29 cellular contexts compared by ENCODE assay signal in genomic region chr1:212355230-212355969, GRCh38. TPM values are rescaled to one million over a fixed set of nuclear protein-coding genes. Genes with fewer than 3 reads are reported as not detected.
A peak's percentile ranks its signal among the peaks of the same experiment; 100 is the strongest.
DNase-seq lines count a peak whose midpoint lies in the region; TF ChIP-seq lines count a peak whose summit lies in the region.
"Had no signal": no experiment of that assay in that cellular context is flagged by ENCODE, and none has a peak within 500 bp of the region (broad histone marks: within the 10 kb centered on the region; RNA-seq: fewer than 3 reads in every experiment).

No MANE protein-coding gene starts in this region.

- in situ Hi-C loops in transverse colon (cut with MboI; ENCODE audit: low pct_ligation_motif_present in 1 of 4, low pct_unique_long_range_greater_than_20kb in 1 of 4, low sequenced_read_pairs in 3 of 4) = loop anchor here in 2 of 4 donors (25.0 kb wide), 1 partner anchor 293 kb away; no protein-coding TSS in a partner anchor

- TF ChIP-seq RAD21 in SK-N-SH (IDR thresholded peaks at IDR 0.05; ENCODE audit: low read length) = no peak

- 96% methylated on average over 3 of the region's 3 CpGs for WGBS in SK-N-SH (ENCODE audit: low lambda C conversion rate)
- WGBS in transverse colon (ENCODE audit: low coverage in 1 of 2), 2 donors = 91% methylated on average over 3 of the region's 3 CpGs; no CpG with 5 or more reads in 1 of the 2 donors
- WGBS in smooth muscle cell (ENCODE audit: low lambda C conversion rate) = 96% methylated on average over 3 of the region's 3 CpGs

- H3K9me3 ChIP-seq in SK-N-SH = no peaks in the 10 kb centered on the region
- no peaks in the 10 kb centered on the region for H3K9me3 ChIP-seq in transverse colon
- H3K9me3 ChIP-seq in smooth muscle cell (replicated peaks; ENCODE audit: low read depth) = no peaks in the 10 kb centered on the region
- H3K9me3 ChIP-seq: Caco-2, right atrium auricular region, thoracic aorta had no signal

- H3K4me3 ChIP-seq in AG10803 (ENCODE audit: low read length) = no peak overlapping the region
- no peak overlapping the region for H3K4me3 ChIP-seq in SK-N-SH (ENCODE audit: low read depth in 2 of 2, low read length in 1 of 2)
- H3K4me3 ChIP-seq in transverse colon = no peak overlapping the region
- H3K4me3 ChIP-seq in smooth muscle cell = no peak overlapping the region
- H3K4me3 ChIP-seq: right atrium auricular region, thoracic aorta had no signal

- peaks cover 6% of the 10 kb centered on the region for H3F3A ChIP-seq in SK-N-SH (replicated peaks; ENCODE audit: insufficient read depth)
- no peaks in the 10 kb centered on the region for H3F3A ChIP-seq in smooth muscle cell (ENCODE audit: low read depth)

- TF ChIP-seq POLR2A in transverse colon (IDR thresholded peaks at IDR 0.05) = no peak

- POLR2A ChIA-PET in SK-N-SH (lab: Yijun Ruan, JAX) = no interaction called here

- TF ChIP-seq EP300 in SK-N-SH (IDR thresholded peaks at IDR 0.05; ENCODE audit: borderline replicate concordance in 1 of 2, low read depth in 1 of 2, low read length in 1 of 2) = no peak
- no peak for TF ChIP-seq EP300 in transverse colon (IDR thresholded peaks at IDR 0.05; ENCODE audit: low read depth)

- DNase-seq in AG10803 (ENCODE audit: low read depth) (peak; percentile 60), GM03348 (ENCODE audit: low spot score) (peak; percentile 37), SK-N-SH (no peak), iris pigment epithelial cell (ENCODE audit: low read depth) (peak; percentile 14), nucleus accumbens (lab: John Stamatoyannopoulos, UW) (no peak), transverse colon (no peak), smooth muscle cell (lab: John Stamatoyannopoulos, UW; ENCODE audit: unreplicated experiment) (no peak)
- DNase-seq: ACHN; activated CD4-positive, alpha-beta T cell treated with anti-CD3 and anti-CD28 coated beads for 48 hours; activated gamma-delta T cell; C1 segment of cervical spinal cord; Caco-2; caudate nucleus; cortex of kidney; DMS79; effector memory CD4-positive, alpha-beta T cell; H9; NCI-H1092; NCI-H1694; NCI-H2171; NCI-H82; SIG-M5; stimulated activated CD4-positive, alpha-beta T cell treated with anti-CD3 and anti-CD28 coated beads, Interleukin-1b, Interleukin-23, amount 100 ng/mL, for 48 hours; stimulated activated naive CD4-positive, alpha-beta T cell treated with Interleukin-2 at 50 U/mL for 16 hours; SW 1271; T1000 had no signal

- no peaks in the 10 kb centered on the region for H3K27me3 ChIP-seq in SK-N-SH (ENCODE audit: insufficient read depth)
- no peaks in the 10 kb centered on the region for H3K27me3 ChIP-seq in transverse colon
- H3K27me3 ChIP-seq in smooth muscle cell (ENCODE audit: low read depth) = no peaks in the 10 kb centered on the region
- H3K27me3 ChIP-seq: right atrium auricular region had no signal

- H2AFZ ChIP-seq in SK-N-SH (ENCODE audit: low read depth) (no peak overlapping the region), smooth muscle cell (ENCODE audit: low read depth) (no peak overlapping the region)

- no peaks in the 10 kb centered on the region; the same call in 1 of the 2 replicates for H3K9me2 ChIP-seq in SK-N-SH

- no peaks in the 10 kb centered on the region; a peak in 1 of 4 replicates for H3K4me1 ChIP-seq in SK-N-SH (ENCODE audit: control insufficient read depth in 1 of 2, insufficient read depth in 2 of 2, low read depth in 1 of 2, low read length in 1 of 2)
- H3K4me1 ChIP-seq in transverse colon = no peaks in the 10 kb centered on the region
- no peaks in the 10 kb centered on the region for H3K4me1 ChIP-seq in smooth muscle cell (ENCODE audit: low read depth)
- H3K4me1 ChIP-seq: Caco-2, right atrium auricular region had no signal

- no peak overlapping the region for H3K4me2 ChIP-seq in SK-N-SH
- H3K4me2 ChIP-seq in smooth muscle cell = no peak overlapping the region

- CTCF ChIA-PET in SK-N-SH (lab: Yijun Ruan, JAX) = interaction anchor here (1.2 to 2.0 kb wide), 3 partner anchors 12 to 293 kb away, joined by 3 to 10 read pairs (median 6); no protein-coding TSS in a partner anchor

- H4K20me1 ChIP-seq in SK-N-SH (ENCODE audit: insufficient read depth) (no peaks in the 10 kb centered on the region), smooth muscle cell (ENCODE audit: low read depth) (no peaks in the 10 kb centered on the region)

- H3K79me2 ChIP-seq in SK-N-SH (ENCODE audit: insufficient read depth) = no peaks in the 10 kb centered on the region
- H3K79me2 ChIP-seq in smooth muscle cell (ENCODE audit: low read depth) = no peaks in the 10 kb centered on the region

- intact Hi-C loops in transverse colon (cut with DNase I; ENCODE audit: low total_unique reads) = no loop called here

- H3K27ac ChIP-seq in SK-N-SH (ENCODE audit: low read depth in 2 of 2, low read length in 1 of 2) = no peak overlapping the region; a peak in 1 of 4 replicates
- H3K27ac ChIP-seq in transverse colon = no peak overlapping the region
- H3K27ac ChIP-seq in smooth muscle cell (ENCODE audit: low read depth) = no peak overlapping the region
- H3K27ac ChIP-seq: epithelial cell of prostate, right atrium auricular region, thoracic aorta had no signal

- peaks cover 31 to 37% of the 10 kb centered on the region in 2 experiments for H3K36me3 ChIP-seq in SK-N-SH (replicated peaks in 1 of 2; ENCODE audit: control insufficient read depth in 1 of 2, insufficient read depth in 2 of 2, low read length in 1 of 2)
- peaks cover 0 to 46% (median 19%) of the 10 kb centered on the region in 4 donors for H3K36me3 ChIP-seq in transverse colon
- H3K36me3 ChIP-seq in smooth muscle cell (ENCODE audit: low read depth) = peaks cover 7% of the 10 kb centered on the region

- H3K9ac ChIP-seq in SK-N-SH = no peak overlapping the region
- no peak overlapping the region for H3K9ac ChIP-seq in smooth muscle cell (ENCODE audit: low read depth)

- TF ChIP-seq CTCF in AG10803 (conservative IDR thresholded peaks at IDR 0.05; ENCODE audit: low read length) = no peak
- TF ChIP-seq CTCF in SK-N-SH (IDR thresholded peaks at IDR 0.05) = no peak
- no peak for TF ChIP-seq CTCF in transverse colon (IDR thresholded peaks at IDR 0.05)
- no peak for TF ChIP-seq CTCF in smooth muscle cell (IDR thresholded peaks at IDR 0.05; ENCODE audit: borderline replicate concordance, insufficient read depth, poor library complexity, severe bottlenecking)

TF ChIP-seq in SK-N-SH, 30 proteins besides CTCF, POLR2A, EP300 and RAD21:
- TF ChIP-seq, protein P1, sequence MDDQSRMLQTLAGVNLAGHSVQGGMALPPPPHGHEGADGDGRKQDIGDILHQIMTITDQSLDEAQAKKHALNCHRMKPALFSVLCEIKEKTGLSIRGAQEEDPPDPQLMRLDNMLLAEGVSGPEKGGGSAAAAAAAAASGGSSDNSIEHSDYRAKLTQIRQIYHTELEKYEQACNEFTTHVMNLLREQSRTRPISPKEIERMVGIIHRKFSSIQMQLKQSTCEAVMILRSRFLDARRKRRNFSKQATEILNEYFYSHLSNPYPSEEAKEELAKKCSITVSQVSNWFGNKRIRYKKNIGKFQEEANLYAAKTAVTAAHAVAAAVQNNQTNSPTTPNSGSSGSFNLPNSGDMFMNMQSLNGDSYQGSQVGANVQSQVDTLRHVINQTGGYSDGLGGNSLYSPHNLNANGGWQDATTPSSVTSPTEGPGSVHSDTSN (IDR thresholded peaks at IDR 0.05) = peak; percentile 58
- no peak for TF ChIP-seq MAX (IDR thresholded peaks at IDR 0.05; ENCODE audit: low read depth)

RNA-seq across cellular contexts. Expression of gene PACC1, which starts 59.3 kb away (rescaled TPM):
- polyA plus RNA-seq in SK-N-SH (2012; rRNA removed) (23.1 and 34.8 TPM in 2 replicates), smooth muscle cell (8.5 and 10.7 TPM in 2 replicates)
- 18.3 and 25.0 TPM in 2 replicates for polyA plus RNA-seq in SK-N-SH (2012; cell fraction: cytosol; rRNA removed)
- 20.5 and 26.9 TPM in 2 replicates for polyA plus RNA-seq in SK-N-SH (2012; cell fraction: nucleus; rRNA removed)
- total RNA-seq in transverse colon (1 to 10 TPM in 3 of 4 donors, not detected in 1; 2.6 to 4.6 (median 2.7) TPM), smooth muscle cell (8.8 and 9.7 TPM in 2 replicates)

Comparison
In these comparisons a context has a peak if more than half of its experiments do, and no peak if none do; other contexts are left out.
1. DNase-seq: peak in AG10803 (single experiment), GM03348 (single experiment) and iris pigment epithelial cell (single experiment); none in SK-N-SH (single experiment), nucleus accumbens (0 of 56), transverse colon (single experiment) and smooth muscle cell (single experiment).